8 cellular contexts compared by ENCODE assay signal in genomic region chr2:131682122-131682944, GRCh38.
DNase-seq lines count a peak whose midpoint lies in the region; ATAC-seq and TF ChIP-seq lines count a peak whose summit lies in the region.

No MANE protein-coding gene starts in this region.

- intact Hi-C loops in right cardiac atrium (cut with DNase I) (no loop called here), vagina (cut with DNase I) (no loop called here)

- H3K4me3 ChIP-seq in right cardiac atrium (ENCODE audit: low read length) (peak overlapping the region; percentile 46), vagina (peak overlapping the region; percentile 54 to 60)

- peaks cover 0 to 5% of the 10 kb centered on the region in 2 donors for H3K36me3 ChIP-seq in vagina

- DNase-seq in NCI-H1048 (lab: John Stamatoyannopoulos, UW): peak; percentile 66
- peak; percentile 86 for DNase-seq in SW480 (ENCODE audit: low spot score)
- DNase-seq in amygdala (lab: John Stamatoyannopoulos, UW): peak in 55 of 56 donors; percentile 14 to 88 (median 74)
- peak; percentile 87 to 93 (median 91) for DNase-seq in right cardiac atrium
- DNase-seq in putamen (ENCODE audit: low spot score): peak; percentile 86
- DNase-seq in vagina (ENCODE audit: extremely low spot score in 2 of 2): no peak

- WGBS in right cardiac atrium: under 1% methylated on average over 51 of the region's 51 CpGs

- H3K27ac ChIP-seq in right cardiac atrium (ENCODE audit: low read length): peak overlapping the region; percentile 34
- H3K27ac ChIP-seq in vagina: peak overlapping the region; percentile 71

- no peaks in the 10 kb centered on the region for H3K27me3 ChIP-seq in right cardiac atrium (ENCODE audit: control insufficient read depth, insufficient read depth)
- H3K27me3 ChIP-seq in vagina: no peaks in the 10 kb centered on the region

- H3K4me1 ChIP-seq in right cardiac atrium (ENCODE audit: control insufficient read depth, insufficient read depth, low read length) (no peaks in the 10 kb centered on the region), vagina (no peaks in the 10 kb centered on the region)

- no peak for TF ChIP-seq POLR2A in vagina (IDR thresholded peaks at IDR 0.05)

- ATAC-seq in HG02571 (IDR thresholded peaks at IDR 0.05; ENCODE audit: unreplicated experiment): peak; percentile 100
- ATAC-seq in right cardiac atrium: peak; percentile 100

- TF ChIP-seq CTCF in GM12872 (IDR thresholded peaks at IDR 0.05; ENCODE audit: insufficient read depth, low read depth, low read length) (peak; percentile 26; the same call in 1 of the 3 replicates), vagina (IDR thresholded peaks at IDR 0.05) (peak in 1 of 3 experiments; percentile 30)

- H3K9me3 ChIP-seq in right cardiac atrium (ENCODE audit: control insufficient read depth, low read length) (no peaks in the 10 kb centered on the region), vagina (no peaks in the 10 kb centered on the region)

Comparison
In these comparisons a context has a peak if more than half of its experiments do, and no peak if none do; other contexts are left out.
1. DNase-seq: peak in NCI-H1048 (single experiment), SW480 (single experiment), amygdala (55 of 56), right cardiac atrium (3 of 3) and putamen (single experiment); none in vagina (0 of 2).